ENCODE assay signal across 9 cellular contexts in genomic region chr1:8197493-8198282, GRCh38.
A peak's percentile ranks its signal among the peaks of the same experiment; 100 is the strongest.
DNase-seq lines count a peak whose midpoint lies in the region; ATAC-seq, FAIRE-seq and TF ChIP-seq lines count a peak whose summit lies in the region.
"Had no signal": no experiment of that assay in that cellular context is flagged by ENCODE, and none has a peak within 500 bp of the region (broad histone marks: within the 10 kb centered on the region; RNA-seq: fewer than 3 reads in every experiment).

No MANE protein-coding gene starts in this region.

- intact Hi-C loops in kidney (cut with DNase I) (no loop called here), OCI-LY7 (cut with micrococcal nuclease; ENCODE audit: unreplicated experiment) (no loop called here)

- BruUV-seq in OCI-LY7 (replicated peaks; lab: Mats Ljungman, UMichigan) = no TSS peak

- H3K4me2 ChIP-seq in OCI-LY7 (ENCODE audit: low read length) = no peak overlapping the region

- H3K79me2 ChIP-seq in OCI-LY7 (ENCODE audit: insufficient read depth, low read depth, low read length) = no peaks in the 10 kb centered on the region

- H3K9ac ChIP-seq in kidney (ENCODE audit: low read length in 2 of 2) = no peak overlapping the region

- no peak for ATAC-seq in GM18517 (IDR thresholded peaks at IDR 0.05; ENCODE audit: unreplicated experiment)

- H3K27ac ChIP-seq in kidney (ENCODE audit: low read depth in 2 of 2, low read length in 2 of 2) = no peak overlapping the region
- no peak overlapping the region for H3K27ac ChIP-seq in OCI-LY7 (ENCODE audit: low read depth, low read length, poor library complexity, severe bottlenecking)
- no peak overlapping the region for H3K27ac ChIP-seq in WERI-Rb-1

- CTCF ChIA-PET in OCI-LY7 (lab: Charles Lee; ENCODE audit: unreplicated experiment) = interaction anchor here (0.5 kb wide), 1 partner anchor 213 kb away, joined by 3 read pairs; no protein-coding TSS in a partner anchor

- DNase-seq in activated T-cell treated with anti-CD3 and anti-CD28 coated beads, Interleukin-2, amount 50 U/mL, for 24 hours = no peak
- DNase-seq in activated T-cell treated with anti-CD3 and anti-CD28 coated beads for 4 hours = no peak
- peak; percentile 98 for DNase-seq in amniotic epithelial cell (ENCODE audit: low read depth)
- peak; percentile 84 for DNase-seq in kidney
- DNase-seq in urothelium cell line (ENCODE audit: low spot score) = peak; percentile 85
- no peak for DNase-seq in OCI-LY7 (ENCODE audit: low spot score)
- no peak for DNase-seq in WERI-Rb-1

- no peaks in the 10 kb centered on the region for H3K36me3 ChIP-seq in kidney (ENCODE audit: control insufficient read depth in 1 of 2, insufficient read depth in 2 of 2, low read length in 2 of 2)
- no peaks in the 10 kb centered on the region for H3K36me3 ChIP-seq in OCI-LY7 (ENCODE audit: insufficient read depth, low read length)
- H3K36me3 ChIP-seq in WERI-Rb-1 = no peaks in the 10 kb centered on the region

- H3K4me3 ChIP-seq in kidney (ENCODE audit: low read length in 2 of 2) (no peak overlapping the region), OCI-LY7 (ENCODE audit: low read depth, low read length, poor library complexity, severe bottlenecking) (no peak overlapping the region), WERI-Rb-1 (ENCODE audit: low read depth, low read length) (no peak overlapping the region)

- no peaks in the 10 kb centered on the region for H3K9me3 Mint-ChIP-seq in activated T-cell treated with anti-CD3 and anti-CD28 coated beads, Interleukin-2, amount 50 U/mL, for 24 hours
- H3K9me3 Mint-ChIP-seq: memory B cell had no signal

- POLR2A ChIA-PET in OCI-LY7 (lab: Charles Lee) = no interaction called here

- no peak for FAIRE-seq in kidney (lab: Jason Lieb, UNC)
- no peak for FAIRE-seq in urothelium cell line (lab: Jason Lieb, UNC)

- H3K9me3 ChIP-seq in kidney (ENCODE audit: control insufficient read depth in 1 of 2, low read length in 2 of 2) (no peaks in the 10 kb centered on the region), OCI-LY7 (ENCODE audit: low read length) (no peaks in the 10 kb centered on the region), WERI-Rb-1 (ENCODE audit: severe bottlenecking) (no peaks in the 10 kb centered on the region)

- no peaks in the 10 kb centered on the region for H3K36me3 Mint-ChIP-seq in activated T-cell treated with anti-CD3 and anti-CD28 coated beads, Interleukin-2, amount 50 U/mL, for 24 hours (ENCODE audit: low read depth)
- H3K36me3 Mint-ChIP-seq: memory B cell had no signal

- H4K20me1 ChIP-seq in OCI-LY7 (ENCODE audit: insufficient read depth, low read length) = no peaks in the 10 kb centered on the region

- H3K9me2 ChIP-seq in OCI-LY7 (ENCODE audit: insufficient read depth, low read length) = no peaks in the 10 kb centered on the region

- peaks cover 15% of the 10 kb centered on the region for H3K4me1 Mint-ChIP-seq in activated T-cell treated with anti-CD3 and anti-CD28 coated beads, Interleukin-2, amount 50 U/mL, for 24 hours (ENCODE audit: low read depth)
- H3K4me1 Mint-ChIP-seq: memory B cell had no signal

- no peaks in the 10 kb centered on the region for H3K27me3 Mint-ChIP-seq in activated T-cell treated with anti-CD3 and anti-CD28 coated beads, Interleukin-2, amount 50 U/mL, for 24 hours

- no peak overlapping the region for H2AFZ ChIP-seq in OCI-LY7 (ENCODE audit: low read length)

- peak overlapping the region; percentile 4 for H3K27ac Mint-ChIP-seq in activated T-cell treated with anti-CD3 and anti-CD28 coated beads, Interleukin-2, amount 50 U/mL, for 24 hours
- H3K27ac Mint-ChIP-seq: memory B cell had no signal

- H3K4me3 Mint-ChIP-seq in activated T-cell treated with anti-CD3 and anti-CD28 coated beads, Interleukin-2, amount 50 U/mL, for 24 hours = no peak overlapping the region
- H3K4me3 Mint-ChIP-seq: memory B cell had no signal

- H3K4me1 ChIP-seq in kidney (ENCODE audit: control insufficient read depth in 1 of 2, insufficient read depth in 1 of 2, low read depth in 1 of 2, low read length in 2 of 2) = peaks cover 8 to 16% of the 10 kb centered on the region in 2 donors
- H3K4me1 ChIP-seq in OCI-LY7 (ENCODE audit: insufficient read depth, low read length, poor library complexity, severe bottlenecking) = no peaks in the 10 kb centered on the region

- TF ChIP-seq CTCF in kidney (IDR thresholded peaks at IDR 0.05; ENCODE audit: borderline replicate concordance, extremely low read depth, insufficient read depth) = no peak
- TF ChIP-seq CTCF in OCI-LY7 (conservative IDR thresholded peaks at IDR 0.05; ENCODE audit: low read length) = no peak
- no peak for TF ChIP-seq CTCF in WERI-Rb-1 (IDR thresholded peaks at IDR 0.05; ENCODE audit: low read depth, low read length)

- no peaks in the 10 kb centered on the region for H3K27me3 ChIP-seq in WERI-Rb-1 (ENCODE audit: insufficient read depth, low read depth, severe bottlenecking)

Comparison
In these comparisons a context has a peak if more than half of its experiments do, and no peak if none do; other contexts are left out.
1. DNase-seq: peak in amniotic epithelial cell (single experiment), kidney (single experiment) and urothelium cell line (single experiment); none in activated T-cell treated with anti-CD3 and anti-CD28 coated beads, Interleukin-2, amount 50 U/mL, for 24 hours (single experiment), activated T-cell treated with anti-CD3 and anti-CD28 coated beads for 4 hours (single experiment), OCI-LY7 (single experiment) and WERI-Rb-1 (single experiment).